Comparison of ENCODE assay signal across 8 cellular contexts in genomic region chr11:62544521-62545436, GRCh38. TPM values are rescaled to one million over a fixed set of nuclear protein-coding genes. Genes with fewer than 3 reads are reported as not detected.
DNase-seq lines count a peak whose midpoint lies in the region; ATAC-seq and TF ChIP-seq lines count a peak whose summit lies in the region.

No MANE protein-coding gene starts in this region.

- no peaks in the 10 kb centered on the region for H3K9me2 ChIP-seq in PC-9 (ENCODE audit: insufficient read depth)

- no TSS peak for BruUV-seq in PC-9 (replicated peaks; lab: Mats Ljungman, UMichigan)

- no peak for TF ChIP-seq CTCF in PC-9 (conservative IDR thresholded peaks at IDR 0.05)
- no peak for TF ChIP-seq CTCF in colonic mucosa (IDR thresholded peaks at IDR 0.05)
- TF ChIP-seq CTCF in mesothelial cell of epicardium (IDR thresholded peaks at IDR 0.05; ENCODE audit: unreplicated experiment), result no peak
- no peak for TF ChIP-seq CTCF in vagina (IDR thresholded peaks at IDR 0.05)

- H3K4me1 Mint-ChIP-seq in mesothelial cell of epicardium, result peaks cover 70% of the 10 kb centered on the region

- peak overlapping the region; percentile 99 for H3K9ac ChIP-seq in colonic mucosa (ENCODE audit: low read depth in 2 of 2, low read length in 2 of 2)

- H3K27me3 ChIP-seq in PC-9 (ENCODE audit: insufficient read depth, low read depth) (no peaks in the 10 kb centered on the region), colonic mucosa (no peaks in the 10 kb centered on the region), vagina (no peaks in the 10 kb centered on the region)

- TF ChIP-seq POLR2A in GM18505 (IDR thresholded peaks at IDR 0.05; ENCODE audit: borderline replicate concordance, extremely low read depth, insufficient read depth, insufficient read length) (peak; percentile 16), vagina (IDR thresholded peaks at IDR 0.05) (no peak)

- H3K36me3 ChIP-seq in PC-9 (ENCODE audit: low read depth), result no peaks in the 10 kb centered on the region
- no peaks in the 10 kb centered on the region for H3K36me3 ChIP-seq in colonic mucosa
- H3K36me3 ChIP-seq in vagina, result no peaks in the 10 kb centered on the region

- H3K9me3 ChIP-seq in PC-9 (ENCODE audit: insufficient read depth, low read depth), result no peaks in the 10 kb centered on the region
- no peaks in the 10 kb centered on the region for H3K9me3 ChIP-seq in colonic mucosa
- H3K9me3 ChIP-seq in vagina, result no peaks in the 10 kb centered on the region

- peak overlapping the region; percentile 99 for H3K4me2 ChIP-seq in PC-9

- peak overlapping the region; percentile 97 for H3K4me3 Mint-ChIP-seq in mesothelial cell of epicardium

- peak in 1 of 2 experiments; percentile 31 for DNase-seq in PC-9
- DNase-seq in colonic mucosa, result peak; percentile 80
- DNase-seq in mesothelial cell of epicardium (ENCODE audit: low spot score in 2 of 2, unreplicated experiment in 2 of 2), result peak in 1 of 2 experiments; percentile 60
- DNase-seq in vagina (ENCODE audit: extremely low spot score in 2 of 2), result no peak
- DNase-seq in GM19238 (ENCODE audit: insufficient read length, low spot score), result no peak
- DNase-seq in NCI-H510A (lab: John Stamatoyannopoulos, UW), result no peak

- H2AFZ ChIP-seq in PC-9, result peak overlapping the region; percentile 83

- intact Hi-C loops in PC-9 (cut with micrococcal nuclease; ENCODE audit: unreplicated experiment) (loop anchor here (1.0 to 5.0 kb wide), 6 partner anchors 16 to 336 kb away; partner anchors contain the start of genes C11orf98, CSKMT, SLC3A2 and TTC9C), colonic mucosa (cut with DNase I) (loop anchor here (5.0 kb wide), 2 partner anchors 47 to 122 kb away; no protein-coding TSS in a partner anchor), vagina (cut with DNase I) (loop anchor here (1.0 to 5.0 kb wide), 4 partner anchors 30 to 146 kb away; no protein-coding TSS in a partner anchor)

- no peaks in the 10 kb centered on the region for H3K36me3 Mint-ChIP-seq in mesothelial cell of epicardium

- peaks cover 32% of the 10 kb centered on the region for H4K20me1 ChIP-seq in PC-9 (ENCODE audit: insufficient read depth)

- peaks cover 60% of the 10 kb centered on the region for H3F3A ChIP-seq in PC-9 (ENCODE audit: insufficient read depth, low read depth)

- no peak for ATAC-seq in GM18505 (IDR thresholded peaks at IDR 0.05; ENCODE audit: unreplicated experiment)
- no peak for ATAC-seq in GM18907 (IDR thresholded peaks at IDR 0.05; ENCODE audit: unreplicated experiment)

- no peaks in the 10 kb centered on the region for H3K9me3 Mint-ChIP-seq in mesothelial cell of epicardium

- POLR2A ChIA-PET in PC-9 (lab: Charles Lee; ENCODE audit: unreplicated experiment), result interaction anchor here (0.5 to 1.3 kb wide), 6 partner anchors 9 to 150 kb away, joined by 3 to 36 read pairs (median 7); partner anchors contain the start of gene UQCC3

- peaks cover 68% of the 10 kb centered on the region for H3K79me2 ChIP-seq in PC-9 (ENCODE audit: low read depth)

- H3K27ac Mint-ChIP-seq in mesothelial cell of epicardium, result peak overlapping the region; percentile 99

- H3K27ac ChIP-seq in PC-9 (peak overlapping the region; percentile 72), colonic mucosa (peak overlapping the region; percentile 96), vagina (peak overlapping the region; percentile 100)

- CTCF ChIA-PET in PC-9 (lab: Charles Lee), result interaction anchor here (0.6 to 3.9 kb wide), 13 partner anchors 8 to 1756 kb away, joined by 3 to 58 read pairs (median 10); partner anchors contain the start of gene TUT1

- peaks cover 76% of the 10 kb centered on the region for H3K4me1 ChIP-seq in PC-9 (replicated peaks; ENCODE audit: insufficient read depth)
- H3K4me1 ChIP-seq in colonic mucosa, result peaks cover 55% of the 10 kb centered on the region
- H3K4me1 ChIP-seq in vagina, result peaks cover 75% of the 10 kb centered on the region

- H3K4me3 ChIP-seq in PC-9 (peak overlapping the region; percentile 98), colonic mucosa (peak overlapping the region; percentile 67), vagina (peak overlapping the region; percentile 99 to 100)

- no peaks in the 10 kb centered on the region for H3K27me3 Mint-ChIP-seq in mesothelial cell of epicardium (ENCODE audit: low read depth)

RNA-seq across cellular contexts. Expression of gene AHNAK, which starts 1.8 kb away (rescaled TPM):
- total RNA-seq in PC-9 (2021) (632 and 734 TPM in 2 replicates), colonic mucosa (100 to 1,000 TPM; 458 to 631 TPM), mesothelial cell of epicardium (456 to 481 TPM (median 480 TPM) in 3 replicates), vagina (828 TPM)

RNA-seq across cellular contexts. Expression of gene EEF1G, which starts 28.9 kb away (rescaled TPM):
- total RNA-seq in PC-9 (2021) (1,773 and 2,008 TPM in 2 replicates), colonic mucosa (1,000 to 10,000 TPM; 1,328 to 1,358 TPM), mesothelial cell of epicardium (1,747 to 1,829 TPM (median 1,814 TPM) in 3 replicates), vagina (1,183 TPM)

RNA-seq across cellular contexts. Expression of gene TUT1, which starts 46.5 kb away (rescaled TPM):
- 39.3 and 40.5 TPM in 2 replicates for total RNA-seq in PC-9 (2021)
- total RNA-seq in colonic mucosa, result 10 to 100 TPM; 11.1 to 26.2 TPM
- 23.7 to 26.0 TPM (median 24.2 TPM) in 3 replicates for total RNA-seq in mesothelial cell of epicardium
- total RNA-seq in vagina, result 12.0 TPM

RNA-seq across cellular contexts. Expression of gene MTA2, which starts 56.9 kb away (rescaled TPM):
- total RNA-seq in PC-9 (2021) (96.6 and 120 TPM in 2 replicates), colonic mucosa (100 to 1,000 TPM in 1 of 2 donors, 10 to 100 TPM in 1; 91.0 to 133 TPM), mesothelial cell of epicardium (121 to 126 TPM (median 124 TPM) in 3 replicates), vagina (96.3 TPM)
